In genomic region chr18:1929720-1930119, GRCh38 we compare ENCODE assay signal across 23 cellular contexts.
DNase-seq lines count a peak whose midpoint lies in the region; ATAC-seq and TF ChIP-seq lines count a peak whose summit lies in the region.
"Had no signal": no experiment of that assay in that cellular context is flagged by ENCODE, and none has a peak within 500 bp of the region (broad histone marks: within the 10 kb centered on the region; RNA-seq: fewer than 3 reads in every experiment).

No MANE protein-coding gene starts in this region.

- H3K23ac ChIP-seq in IMR-90 (ENCODE audit: low read depth, low read length) (no peak overlapping the region), neuronal stem cell (ENCODE audit: low read depth, low read length, poor library complexity) (peak overlapping the region; percentile 26)

- H3K36me3 Mint-ChIP-seq in stimulated activated memory B cell treated with anti-CD40 and anti-IgM and Interleukin-4, amounts not matched to agents 10 μg/mL and 1 μg/mL and 100 μg/mL, for 72 hours: no peaks in the 10 kb centered on the region
- peaks cover 4% of the 10 kb centered on the region for H3K36me3 Mint-ChIP-seq in nephron progenitor cell (ENCODE audit: low read depth)
- H3K36me3 Mint-ChIP-seq: CD14-positive monocyte; CD8-positive, alpha-beta memory T cell had no signal

- no peaks in the 10 kb centered on the region for H3K27me3 Mint-ChIP-seq in stimulated activated memory B cell treated with anti-CD40 and anti-IgM and Interleukin-4, amounts not matched to agents 10 μg/mL and 1 μg/mL and 100 μg/mL, for 72 hours
- H3K27me3 Mint-ChIP-seq in nephron progenitor cell (ENCODE audit: low read depth, poor library complexity): no peaks in the 10 kb centered on the region
- H3K27me3 Mint-ChIP-seq: CD4-positive, alpha-beta T cell; CD8-positive, alpha-beta memory T cell had no signal

- H3K79me1 ChIP-seq in IMR-90 (ENCODE audit: low read depth in 1 of 2, low read length in 2 of 2) (no peaks in the 10 kb centered on the region), neuronal stem cell (ENCODE audit: low read depth, low read length) (no peaks in the 10 kb centered on the region)

- H4K5ac ChIP-seq in IMR-90 (ENCODE audit: low read depth, low read length): no peak overlapping the region

- CTCF ChIA-PET in IMR-90 (lab: Yijun Ruan, JAX): no interaction called here

- H3K4me1 Mint-ChIP-seq in stimulated activated memory B cell treated with anti-CD40 and anti-IgM and Interleukin-4, amounts not matched to agents 10 μg/mL and 1 μg/mL and 100 μg/mL, for 72 hours: no peaks in the 10 kb centered on the region
- H3K4me1 Mint-ChIP-seq in nephron progenitor cell: no peaks in the 10 kb centered on the region
- H3K4me1 Mint-ChIP-seq: CD14-positive monocyte; CD8-positive, alpha-beta memory T cell had no signal

- H3K36me3 ChIP-seq in IMR-90 (ENCODE audit: control insufficient read depth, insufficient read depth, low read length) (no peaks in the 10 kb centered on the region), neuronal stem cell (replicated peaks in 1 of 2; ENCODE audit: control insufficient read depth in 2 of 2, insufficient read depth in 2 of 2, low read length in 2 of 2) (no peaks in the 10 kb centered on the region)
- H3K36me3 ChIP-seq: BE2C; BLaER1 treated with 17β-estradiol and CSF1 and Interleukin-3, amounts not matched to agents 10 nM and 100 nM; HAP-1 had no signal

- no peak overlapping the region for H3K18ac ChIP-seq in IMR-90 (ENCODE audit: low read depth, low read length)
- H3K18ac ChIP-seq in neuronal stem cell (ENCODE audit: low read length): peak overlapping the region; percentile 55

- no peaks in the 10 kb centered on the region for H3K27me3 ChIP-seq in IMR-90 (ENCODE audit: control insufficient read depth, insufficient read depth, low read length)
- H3K27me3 ChIP-seq in neuronal stem cell (ENCODE audit: control insufficient read depth in 3 of 3, insufficient read depth in 3 of 3, low read depth in 1 of 3, low read length in 3 of 3): no peaks in the 10 kb centered on the region
- H3K27me3 ChIP-seq: BE2C; BLaER1 treated with 17β-estradiol and CSF1 and Interleukin-3, amounts not matched to agents 10 nM and 100 nM had no signal

- no peak overlapping the region for H3K4me3 Mint-ChIP-seq in stimulated activated memory B cell treated with anti-CD40 and anti-IgM and Interleukin-4, amounts not matched to agents 10 μg/mL and 1 μg/mL and 100 μg/mL, for 72 hours
- H3K4me3 Mint-ChIP-seq in nephron progenitor cell: no peak overlapping the region
- H3K4me3 Mint-ChIP-seq: CD14-positive monocyte; CD4-positive, alpha-beta T cell; CD8-positive, alpha-beta memory T cell; HFFc6 had no signal

- no peak overlapping the region for H2AK9ac ChIP-seq in IMR-90 (replicated peaks; ENCODE audit: low read depth, low read length, poor library complexity)

- no peak for TF ChIP-seq RAD21 in IMR-90 (IDR thresholded peaks at IDR 0.05; ENCODE audit: low read length)

- no peak overlapping the region for H3K4ac ChIP-seq in IMR-90 (ENCODE audit: low read depth, low read length)
- no peak overlapping the region for H3K4ac ChIP-seq in neuronal stem cell (ENCODE audit: low read length)

- WGBS in IMR-90 (ENCODE audit: extremely low coverage in 2 of 2, insufficient read length in 1 of 2), 2 experiments: no CpG with 5 or more reads among the region's 5 CpGs
- WGBS in neuronal stem cell (ENCODE audit: extremely low coverage in 2 of 2, insufficient read length in 2 of 2, insufficient replicate concordance in 1 of 2), 2 donors: no CpG with 5 or more reads among the region's 5 CpGs

- H3K56ac ChIP-seq in IMR-90 (ENCODE audit: extremely low read depth, insufficient read depth, low read length): no peak overlapping the region

- H4K91ac ChIP-seq in IMR-90 (ENCODE audit: insufficient read depth, low read depth, low read length) (no peak overlapping the region), neuronal stem cell (ENCODE audit: low read depth, low read length, poor library complexity) (peak overlapping the region; percentile 1)

- H3K4me3 ChIP-seq in IMR-90 (ENCODE audit: insufficient read depth, low read depth, low read length) (no peak overlapping the region), neuronal stem cell (ENCODE audit: low read length in 2 of 2) (no peak overlapping the region)
- H3K4me3 ChIP-seq: A549; BLaER1 treated with 17β-estradiol and CSF1 and Interleukin-3, amounts not matched to agents 10 nM and 100 nM; HAP-1 had no signal

- H4K20me1 ChIP-seq in IMR-90 (ENCODE audit: insufficient read depth, low read length): no peaks in the 10 kb centered on the region
- H4K20me1 ChIP-seq: BLaER1 treated with 17β-estradiol and CSF1 and Interleukin-3, amounts not matched to agents 10 nM and 100 nM had no signal

- no peaks in the 10 kb centered on the region for H3K9me1 ChIP-seq in IMR-90 (ENCODE audit: insufficient read depth, low read length)

- ATAC-seq in IMR-90 (ENCODE audit: low read depth): no peak
- ATAC-seq in stimulated activated memory B cell treated with anti-CD40 and anti-IgM and Interleukin-4, amounts not matched to agents 10 μg/mL and 1 μg/mL and 100 μg/mL, for 72 hours: peak; percentile 31
- ATAC-seq in GM21786 (IDR thresholded peaks at IDR 0.05; ENCODE audit: unreplicated experiment): no peak
- no peak for ATAC-seq in HG02763 (IDR thresholded peaks at IDR 0.05; ENCODE audit: unreplicated experiment)
- ATAC-seq: A549 had no signal

- DNase-seq in IMR-90 (no peak), neuronal stem cell (ENCODE audit: low spot score) (no peak), nephron progenitor cell (no peak), head of caudate nucleus (no peak)
- DNase-seq: 8988T; ACHN; AML-193; BE2C; CD4-positive, alpha-beta T cell; CD8-positive, alpha-beta memory T cell; DMS 273 treated with DMSO at 0.1 percent for 48 hours; DMS79; EL; GF-D8; GOT3; HFFc6 had no signal

- H2BK15ac ChIP-seq in IMR-90 (ENCODE audit: low read depth, low read length): no peak overlapping the region
- no peak overlapping the region for H2BK15ac ChIP-seq in neuronal stem cell (ENCODE audit: low read length)

- H2AK5ac ChIP-seq in IMR-90 (ENCODE audit: low read depth, low read length) (no peak overlapping the region), neuronal stem cell (ENCODE audit: low read depth, low read length) (peak overlapping the region; percentile 14)

- H3K27ac ChIP-seq in IMR-90 (ENCODE audit: insufficient read depth, low read length) (no peak overlapping the region), neuronal stem cell (replicated peaks; ENCODE audit: low read length) (no peak overlapping the region)
- H3K27ac ChIP-seq: A549; BLaER1 treated with 17β-estradiol and CSF1 and Interleukin-3, amounts not matched to agents 10 nM and 100 nM had no signal

- H3K4me2 ChIP-seq in IMR-90 (ENCODE audit: low read depth, low read length) (no peak overlapping the region), neuronal stem cell (ENCODE audit: insufficient read depth, low read length, poor library complexity, severe bottlenecking) (no peak overlapping the region)
- H3K4me2 ChIP-seq: A549; BLaER1 treated with 17β-estradiol and CSF1 and Interleukin-3, amounts not matched to agents 10 nM and 100 nM had no signal

- H2BK5ac ChIP-seq in IMR-90 (ENCODE audit: low read depth, low read length, poor library complexity, severe bottlenecking): no peak overlapping the region
- no peak overlapping the region for H2BK5ac ChIP-seq in neuronal stem cell (ENCODE audit: low read length)

- H3K9ac ChIP-seq in IMR-90 (ENCODE audit: low read depth, low read length) (no peak overlapping the region), neuronal stem cell (ENCODE audit: low read depth, low read length, poor library complexity) (no peak overlapping the region)
- H3K9ac ChIP-seq: BLaER1 treated with 17β-estradiol and CSF1 and Interleukin-3, amounts not matched to agents 10 nM and 100 nM had no signal

- H3K9me3 ChIP-seq in IMR-90 (ENCODE audit: control insufficient read depth, insufficient read depth, low read length) (peaks cover 17% of the 10 kb centered on the region), neuronal stem cell (replicated peaks in 1 of 2; ENCODE audit: control insufficient read depth in 2 of 2, insufficient read depth in 1 of 2, low read depth in 1 of 2, low read length in 2 of 2) (no peaks in the 10 kb centered on the region)
- H3K9me3 ChIP-seq: A549, BE2C, HAP-1 had no signal

- no peak overlapping the region for H3K14ac ChIP-seq in IMR-90 (replicated peaks; ENCODE audit: low read depth, low read length)
- no peak overlapping the region for H3K14ac ChIP-seq in neuronal stem cell (ENCODE audit: low read length)

- H2AFZ ChIP-seq in IMR-90 (replicated peaks; ENCODE audit: low read length, poor library complexity): peak overlapping the region; percentile 58
- H2AFZ ChIP-seq in neuronal stem cell (ENCODE audit: low read length): no peak overlapping the region

- no peak overlapping the region for H3K27ac Mint-ChIP-seq in stimulated activated memory B cell treated with anti-CD40 and anti-IgM and Interleukin-4, amounts not matched to agents 10 μg/mL and 1 μg/mL and 100 μg/mL, for 72 hours
- no peak overlapping the region for H3K27ac Mint-ChIP-seq in nephron progenitor cell
- H3K27ac Mint-ChIP-seq: CD4-positive, alpha-beta T cell; CD8-positive, alpha-beta memory T cell; HFFc6 had no signal

- H4K8ac ChIP-seq in IMR-90 (ENCODE audit: low read depth in 2 of 2, low read length in 2 of 2): no peak overlapping the region
- no peak overlapping the region for H4K8ac ChIP-seq in neuronal stem cell (ENCODE audit: low read depth, low read length)

- H2BK120ac ChIP-seq in IMR-90 (ENCODE audit: low read depth, low read length) (no peak overlapping the region), neuronal stem cell (ENCODE audit: low read depth, low read length) (no peak overlapping the region)

- intact Hi-C loops in IMR-90 (cut with micrococcal nuclease) (no loop called here), head of caudate nucleus (cut with DNase I) (no loop called here)

- BruUV-seq in IMR-90 (replicated peaks; lab: Mats Ljungman, UMichigan): no TSS peak

- no peak overlapping the region for H2BK12ac ChIP-seq in neuronal stem cell (ENCODE audit: low read length)

- dilution Hi-C loops in IMR-90 (cut with HindIII; ENCODE audit: low sequenced_read_pairs, unreplicated experiment): no loop called here

- peaks cover 5% of the 10 kb centered on the region for H3K9me3 Mint-ChIP-seq in stimulated activated memory B cell treated with anti-CD40 and anti-IgM and Interleukin-4, amounts not matched to agents 10 μg/mL and 1 μg/mL and 100 μg/mL, for 72 hours
- peaks cover 7% of the 10 kb centered on the region for H3K9me3 Mint-ChIP-seq in nephron progenitor cell

- POLR2A ChIA-PET in IMR-90 (lab: Charles Lee; ENCODE audit: unreplicated experiment): no interaction called here

- no peak overlapping the region for H2BK20ac ChIP-seq in IMR-90 (ENCODE audit: low read depth, low read length)

- in situ Hi-C loops in IMR-90 (cut with MboI; ENCODE audit: low sequenced_read_pairs): no loop called here

- TF ChIP-seq CTCF in IMR-90 (conservative IDR thresholded peaks at IDR 0.05; ENCODE audit: low read depth, low read length) (no peak), nephron progenitor cell (IDR thresholded peaks at IDR 0.05) (no peak)

- TF ChIP-seq POLR2A in IMR-90 (IDR thresholded peaks at IDR 0.05; ENCODE audit: low read depth, low read length): no peak

- no peaks in the 10 kb centered on the region for H3K4me1 ChIP-seq in IMR-90 (ENCODE audit: control insufficient read depth, insufficient read depth, low read length)
- H3K4me1 ChIP-seq in neuronal stem cell (ENCODE audit: control insufficient read depth in 2 of 2, insufficient read depth in 1 of 2, low read depth in 1 of 2, low read length in 2 of 2): no peaks in the 10 kb centered on the region
- H3K4me1 ChIP-seq: A549; BE2C; BLaER1 treated with 17β-estradiol and CSF1 and Interleukin-3, amounts not matched to agents 10 nM and 100 nM had no signal
